36 cellular contexts compared by ENCODE assay signal in genomic region chrX:133953785-133954355, GRCh38. TPM values are rescaled to one million over a fixed set of nuclear protein-coding genes. Genes with fewer than 3 reads are reported as not detected.
"Had no signal": no experiment of that assay in that cellular context is flagged by ENCODE, and none has a peak within 500 bp of the region (broad histone marks: within the 10 kb centered on the region; RNA-seq: fewer than 3 reads in every experiment).

No MANE protein-coding gene starts in this region.

- H3K4me3 ChIP-seq: adrenal gland, body of pancreas, breast epithelium had no signal

- FAIRE-seq: TTC549 had no signal

- ATAC-seq: activated CD8-positive, alpha-beta T cell treated with anti-CD3 and anti-CD28 coated beads for 36 hours; activated naive CD4-positive, alpha-beta T cell treated with anti-CD3 and anti-CD28 coated beads, Interleukin-2, amount 50 U/mL, for 72 hours; activated T-cell treated with anti-CD3 and anti-CD28 coated beads, Interleukin-2, amount 50 U/mL, for 4 hours; activated T-cell treated with anti-CD3 and anti-CD28 coated beads, Interleukin-2, amount 50 U/mL, for 72 hours; activated T-helper 17 cell treated with anti-CD3 and anti-CD28 coated beads, Interleukin-2, amount 50 U/mL, for 72 hours; body of pancreas had no signal

- H3K36me3 ChIP-seq: adrenal gland, brain microvascular endothelial cell, breast epithelium had no signal

- H3K4me1 Mint-ChIP-seq: activated B cell treated with CpG ODN at 0.5 μM for 24 hours; activated CD4-positive, alpha-beta T cell treated with anti-CD3 and anti-CD28 coated beads, Interleukin-2, amount 10 ng/mL, durations not matched to agents 24 days and 14 days; activated naive CD4-positive, alpha-beta T cell treated with anti-CD3 and anti-CD28 coated beads, Interleukin-2, amount 10 ng/mL, durations not matched to agents 7 days and 5 days; activated naive CD8-positive, alpha-beta T cell treated with anti-CD3 and anti-CD28 coated beads, Interleukin-2, amount 10 ng/mL, durations not matched to agents 7 days and 5 days; activated T-helper 17 cell treated with anti-CD3 and anti-CD28 coated beads, Interleukin-2, amount 50 U/mL, for 72 hours had no signal

- H3K27ac Mint-ChIP-seq: activated B cell treated with CpG ODN at 0.5 μM for 24 hours; activated CD4-positive, alpha-beta memory T cell treated with anti-CD3 and anti-CD28 coated beads for 36 hours; activated CD4-positive, alpha-beta T cell treated with anti-CD3 and anti-CD28 coated beads, Interleukin-2, amount 10 ng/mL, durations not matched to agents 24 days and 14 days; activated CD8-positive, alpha-beta T cell treated with anti-CD3 and anti-CD28 coated beads for 36 hours; activated naive CD4-positive, alpha-beta T cell treated with anti-CD3 and anti-CD28 coated beads, Interleukin-2, amount 10 ng/mL, durations not matched to agents 7 days and 5 days; activated naive CD4-positive, alpha-beta T cell treated with anti-CD3 and anti-CD28 coated beads, Interleukin-2, amount 50 U/mL, for 72 hours; activated naive CD8-positive, alpha-beta T cell treated with anti-CD3 and anti-CD28 coated beads, Interleukin-2, amount 10 ng/mL, durations not matched to agents 7 days and 5 days; activated T-cell treated with anti-CD3 and anti-CD28 coated beads, Interleukin-2, amount 50 U/mL, for 72 hours; activated T-helper 1 cell treated with anti-CD3 and anti-CD28 coated beads, Interleukin-12 subunit alpha, Interleukin-12 subunit beta, Interleukin-2, Interleukin-4 antibody, amounts not matched to agents 30 ng/mL and 10 ng/mL and 1 ng/mL, durations not matched to agents 14 hours and 24 hours and 36 hours; activated T-helper 17 cell treated with anti-CD3 and anti-CD28 coated beads, Interleukin-2, amount 50 U/mL, for 72 hours; T-helper 1 cell treated with Interleukin-12 subunit alpha and Interleukin-12 subunit beta and Interleukin-4 antibody, amounts not matched to agents 30 μg/mL and 1 μg/mL, for 36 hours; T-helper 2 cell treated with Interferon-gamma antibody and Interleukin-4, amounts not matched to agents 5 μg/mL and 100 μg/mL, for 36 hours had no signal

- H3K36me3 Mint-ChIP-seq: activated CD4-positive, alpha-beta memory T cell treated with anti-CD3 and anti-CD28 coated beads for 36 hours; activated naive CD4-positive, alpha-beta T cell treated with anti-CD3 and anti-CD28 coated beads, Interleukin-2, amount 10 ng/mL, durations not matched to agents 7 days and 5 days had no signal

- H3K27me3 Mint-ChIP-seq: activated CD8-positive, alpha-beta T cell treated with anti-CD3 and anti-CD28 coated beads for 36 hours; activated naive CD4-positive, alpha-beta T cell treated with anti-CD3 and anti-CD28 coated beads, Interleukin-2, amount 10 ng/mL, durations not matched to agents 7 days and 5 days; activated naive CD8-positive, alpha-beta T cell treated with anti-CD3 and anti-CD28 coated beads, Interleukin-2, amount 10 ng/mL, durations not matched to agents 7 days and 5 days had no signal

- H3K4me1 ChIP-seq: adrenal gland, body of pancreas, breast epithelium had no signal

- H3K9me3 Mint-ChIP-seq: activated CD4-positive, alpha-beta memory T cell treated with anti-CD3 and anti-CD28 coated beads for 36 hours; activated naive CD4-positive, alpha-beta T cell treated with anti-CD3 and anti-CD28 coated beads, Interleukin-2, amount 10 ng/mL, durations not matched to agents 7 days and 5 days; activated T-helper 17 cell treated with anti-CD3 and anti-CD28 coated beads, Interleukin-2, amount 50 U/mL, for 72 hours; T-helper 1 cell treated with Interleukin-12 subunit alpha and Interleukin-12 subunit beta and Interleukin-4 antibody, amounts not matched to agents 30 μg/mL and 1 μg/mL, for 36 hours; T-helper 2 cell treated with Interferon-gamma antibody and Interleukin-4, amounts not matched to agents 5 μg/mL and 100 μg/mL, for 36 hours had no signal

- H3K27ac ChIP-seq: adrenal gland, body of pancreas, brain microvascular endothelial cell, breast epithelium, VCaP had no signal

- H3K4me3 Mint-ChIP-seq: activated B cell treated with CpG ODN at 0.5 μM for 24 hours; activated CD4-positive, alpha-beta memory T cell treated with anti-CD3 and anti-CD28 coated beads for 36 hours; activated CD4-positive, alpha-beta T cell treated with anti-CD3 and anti-CD28 coated beads, Interleukin-2, amount 10 ng/mL, durations not matched to agents 24 days and 14 days; activated CD8-positive, alpha-beta T cell treated with anti-CD3 and anti-CD28 coated beads for 36 hours; activated naive CD4-positive, alpha-beta T cell treated with anti-CD3 and anti-CD28 coated beads, Interleukin-2, amount 10 ng/mL, durations not matched to agents 7 days and 5 days; activated naive CD8-positive, alpha-beta T cell treated with anti-CD3 and anti-CD28 coated beads, Interleukin-2, amount 10 ng/mL, durations not matched to agents 7 days and 5 days; activated T-cell treated with anti-CD3 and anti-CD28 coated beads, Interleukin-2, amount 50 U/mL, for 4 hours; activated T-cell treated with anti-CD3 and anti-CD28 coated beads, Interleukin-2, amount 50 U/mL, for 72 hours; activated T-helper 1 cell treated with anti-CD3 and anti-CD28 coated beads, Interleukin-12 subunit alpha, Interleukin-12 subunit beta, Interleukin-2, Interleukin-4 antibody, amounts not matched to agents 30 ng/mL and 10 ng/mL and 1 ng/mL, durations not matched to agents 14 hours and 24 hours and 36 hours; activated T-helper 17 cell treated with anti-CD3 and anti-CD28 coated beads, Interleukin-2, amount 50 U/mL, for 72 hours; T-helper 1 cell treated with Interleukin-12 subunit alpha and Interleukin-12 subunit beta and Interleukin-4 antibody, amounts not matched to agents 30 μg/mL and 1 μg/mL, for 36 hours; T-helper 2 cell treated with Interferon-gamma antibody and Interleukin-4, amounts not matched to agents 5 μg/mL and 100 μg/mL, for 36 hours had no signal

- DNase-seq: activated B cell treated with CpG ODN at 0.5 μM for 24 hours; activated CD4-positive, alpha-beta memory T cell treated with anti-CD3 and anti-CD28 coated beads for 36 hours; activated CD4-positive, alpha-beta T cell treated with anti-CD3 and anti-CD28 coated beads for 4 hours; activated CD4-positive, alpha-beta T cell treated with anti-CD3 and anti-CD28 coated beads, Interleukin-2, amount 10 ng/mL, durations not matched to agents 24 days and 14 days; activated CD4-positive, alpha-beta T cell treated with anti-CD3 and anti-CD28 coated beads, Interleukin-2, amount 50 U/mL, for 1 hour; activated CD4-positive, alpha-beta T cell treated with anti-CD3 and anti-CD28 coated beads, Interleukin-2, amount 50 U/mL, for 4 hours; activated CD4-positive, CD25-positive, alpha-beta regulatory T cell treated with anti-CD3 and anti-CD28 coated beads, Interleukin-2, amount 50 U/mL, for 72 hours; activated CD8-positive, alpha-beta memory T cell treated with anti-CD3 and anti-CD28 coated beads, Interleukin-2, amount 50 U/mL, for 4 hours; activated CD8-positive, alpha-beta T cell treated with anti-CD3 and anti-CD28 coated beads for 36 hours; activated effector memory CD4-positive, alpha-beta T cell treated with anti-CD3 and anti-CD28 coated beads, Interleukin-2, amount 50 U/mL, for 16 hours; activated gamma-delta T cell treated with Interleukin-2 at 50 U/mL for 16 hours; activated naive CD4-positive, alpha-beta T cell; activated naive CD4-positive, alpha-beta T cell treated with anti-CD3 and anti-CD28 coated beads, Interleukin-2, amount 10 ng/mL, durations not matched to agents 7 days and 5 days; activated naive CD8-positive, alpha-beta T cell treated with anti-CD3 and anti-CD28 coated beads, Interleukin-2, amount 10 ng/mL, durations not matched to agents 7 days and 5 days; activated T-cell treated with anti-CD3 and anti-CD28 coated beads for 4 hours; activated T-cell treated with anti-CD3 and anti-CD28 coated beads, Interleukin-2, amount 50 U/mL, for 1 hour; activated T-cell treated with anti-CD3 and anti-CD28 coated beads, Interleukin-2, amount 50 U/mL, for 4 hours; activated T-cell treated with anti-CD3 and anti-CD28 coated beads, Interleukin-2, amount 50 U/mL, for 72 hours; adrenal gland; amniotic stem cell; aorta; body of pancreas; brain microvascular endothelial cell; central memory CD4-positive, alpha-beta T cell; T-helper 1 cell; T-helper 2 cell; T-helper 9 cell had no signal

- H3K9me3 ChIP-seq: adrenal gland, body of pancreas had no signal

- H3K27me3 ChIP-seq: body of pancreas, brain microvascular endothelial cell had no signal

RNA-seq across cellular contexts. Expression of gene GPC3, which starts 31.5 kb away (rescaled TPM):
- total RNA-seq: activated B cell treated with CpG ODN at 0.5 μM for 24 hours; activated CD8-positive, alpha-beta memory T cell treated with anti-CD3 and anti-CD28 coated beads for 36 hours had no signal
